Comparison of ENCODE assay signal across 14 cellular contexts in the genomic region with DNA sequence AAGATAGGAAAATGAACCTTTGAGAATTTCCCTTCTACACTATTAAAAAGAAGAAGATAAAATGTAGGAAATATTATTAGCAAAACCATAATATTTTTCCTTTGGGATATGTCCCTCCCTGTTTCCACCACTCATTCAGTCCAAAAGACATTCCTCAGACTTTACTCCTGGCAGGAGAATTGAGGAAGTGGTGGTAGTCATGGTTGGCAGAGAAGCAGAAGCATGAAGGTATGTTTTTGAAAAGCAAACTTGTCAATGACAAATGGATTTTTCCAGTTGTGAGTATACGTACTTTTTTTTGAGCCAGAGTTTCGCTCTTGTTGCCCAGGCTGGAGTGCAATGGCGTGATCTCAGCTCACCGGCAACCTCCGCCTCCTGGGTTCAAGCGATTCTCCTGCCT. TPM values are rescaled to one million over a fixed set of nuclear protein-coding genes. Genes with fewer than 3 reads are reported as not detected.
DNase-seq lines count a peak whose midpoint lies in the region; TF ChIP-seq lines count a peak whose summit lies in the region.
"Had no signal": no experiment of that assay in that cellular context is flagged by ENCODE, and none has a peak within 500 bp of the region (broad histone marks: within the 10 kb centered on the region; RNA-seq: fewer than 3 reads in every experiment).

No MANE protein-coding gene starts in this region.

- peak overlapping the region; percentile 79 for H3K27ac ChIP-seq in neutrophil

- no peaks in the 10 kb centered on the region for H3K27me3 Mint-ChIP-seq in chondrocyte (ENCODE audit: low read depth)
- H3K27me3 Mint-ChIP-seq in type B pancreatic cell, result no peaks in the 10 kb centered on the region
- H3K27me3 Mint-ChIP-seq in activated naive CD8-positive, alpha-beta T cell treated with anti-CD3 and anti-CD28 coated beads for 36 hours, result no peaks in the 10 kb centered on the region
- H3K27me3 Mint-ChIP-seq: activated CD8-positive, alpha-beta memory T cell treated with anti-CD3 and anti-CD28 coated beads, Interleukin-2, amount 10 ng/mL, durations not matched to agents 7 days and 5 days; activated naive CD4-positive, alpha-beta T cell treated with anti-CD3 and anti-CD28 coated beads, Interleukin-2, amount 50 U/mL, for 24 hours had no signal

- H3K9me3 ChIP-seq in neutrophil, result no peaks in the 10 kb centered on the region

- no peaks in the 10 kb centered on the region for H3K36me3 Mint-ChIP-seq in chondrocyte (ENCODE audit: low read depth)
- H3K36me3 Mint-ChIP-seq in type B pancreatic cell, result peaks cover 7% of the 10 kb centered on the region
- H3K36me3 Mint-ChIP-seq in activated naive CD8-positive, alpha-beta T cell treated with anti-CD3 and anti-CD28 coated beads for 36 hours, result peaks cover 6% of the 10 kb centered on the region
- H3K36me3 Mint-ChIP-seq: activated naive CD4-positive, alpha-beta T cell treated with anti-CD3 and anti-CD28 coated beads, Interleukin-2, amount 50 U/mL, for 24 hours had no signal

- DNase-seq in AG20443 (ENCODE audit: low spot score) (peak; percentile 33), MV-4-11 (lab: John Stamatoyannopoulos, UW) (peak; percentile 28), chondrocyte (ENCODE audit: low spot score) (no peak), type B pancreatic cell (ENCODE audit: extremely low spot score, unreplicated experiment) (no peak), putamen (ENCODE audit: low spot score) (no peak), NCI-H446 treated with DMSO at 0.1 percent for 48 hours (lab: John Stamatoyannopoulos, UW) (no peak)
- no peak for DNase-seq in activated naive CD8-positive, alpha-beta T cell treated with anti-CD3 and anti-CD28 coated beads for 36 hours
- DNase-seq: activated CD8-positive, alpha-beta memory T cell treated with anti-CD3 and anti-CD28 coated beads, Interleukin-2, amount 10 ng/mL, durations not matched to agents 7 days and 5 days; cortex of kidney; mesendoderm; NCI-H187 treated with DMSO at 0.1 percent for 48 hours; NCI-H748 treated with DMSO at 0.1 percent for 48 hours had no signal

- H3K27ac Mint-ChIP-seq in chondrocyte (ENCODE audit: unreplicated experiment), result peak overlapping the region; percentile 59
- no peak overlapping the region for H3K27ac Mint-ChIP-seq in type B pancreatic cell
- H3K27ac Mint-ChIP-seq in activated naive CD8-positive, alpha-beta T cell treated with anti-CD3 and anti-CD28 coated beads for 36 hours, result no peak overlapping the region
- H3K27ac Mint-ChIP-seq: activated CD8-positive, alpha-beta memory T cell treated with anti-CD3 and anti-CD28 coated beads, Interleukin-2, amount 10 ng/mL, durations not matched to agents 7 days and 5 days had no signal

- H3K4me3 ChIP-seq in neutrophil (ENCODE audit: low read depth in 1 of 2, low read length in 1 of 2), result no peak overlapping the region

- no peaks in the 10 kb centered on the region for H3K27me3 ChIP-seq in neutrophil

- peaks cover 31% of the 10 kb centered on the region in 2 experiments for H3K4me1 ChIP-seq in neutrophil (ENCODE audit: control insufficient read depth in 1 of 2, insufficient read depth in 1 of 2, low read depth in 1 of 2, low read length in 1 of 2)

- H3K9me3 Mint-ChIP-seq in chondrocyte (ENCODE audit: low read depth) (no peaks in the 10 kb centered on the region), type B pancreatic cell (peaks cover 4% of the 10 kb centered on the region)
- H3K9me3 Mint-ChIP-seq in activated naive CD8-positive, alpha-beta T cell treated with anti-CD3 and anti-CD28 coated beads for 36 hours, result no peaks in the 10 kb centered on the region
- H3K9me3 Mint-ChIP-seq: activated naive CD4-positive, alpha-beta T cell treated with anti-CD3 and anti-CD28 coated beads, Interleukin-2, amount 50 U/mL, for 24 hours had no signal

- no peak for TF ChIP-seq CTCF in chondrocyte (IDR thresholded peaks at IDR 0.05)
- no peak for TF ChIP-seq CTCF in neutrophil (IDR thresholded peaks at IDR 0.05)
- no peak for TF ChIP-seq CTCF in type B pancreatic cell (conservative IDR thresholded peaks at IDR 0.05)

- H3K4me3 Mint-ChIP-seq in chondrocyte (ENCODE audit: unreplicated experiment) (no peak overlapping the region), type B pancreatic cell (no peak overlapping the region)
- H3K4me3 Mint-ChIP-seq in activated naive CD8-positive, alpha-beta T cell treated with anti-CD3 and anti-CD28 coated beads for 36 hours, result no peak overlapping the region
- H3K4me3 Mint-ChIP-seq: activated CD8-positive, alpha-beta memory T cell treated with anti-CD3 and anti-CD28 coated beads, Interleukin-2, amount 10 ng/mL, durations not matched to agents 7 days and 5 days; activated naive CD4-positive, alpha-beta T cell treated with anti-CD3 and anti-CD28 coated beads, Interleukin-2, amount 50 U/mL, for 24 hours had no signal

- H3K4me1 Mint-ChIP-seq in chondrocyte (ENCODE audit: low read depth) (peaks cover 26% of the 10 kb centered on the region), type B pancreatic cell (ENCODE audit: unreplicated experiment) (peaks cover 20% of the 10 kb centered on the region)
- peaks cover 36% of the 10 kb centered on the region for H3K4me1 Mint-ChIP-seq in activated naive CD8-positive, alpha-beta T cell treated with anti-CD3 and anti-CD28 coated beads for 36 hours

- no peaks in the 10 kb centered on the region for H3K36me3 ChIP-seq in neutrophil

RNA-seq across cellular contexts. Expression of a gene that starts 13.7 kb away (rescaled TPM):
- total RNA-seq in chondrocyte (36.1 to 48.8 TPM (median 39.4 TPM) in 3 replicates), type B pancreatic cell (ENCODE audit: low replicate concordance) (62.5 and 89.5 TPM in 2 replicates)
- total RNA-seq in activated naive CD8-positive, alpha-beta T cell treated with anti-CD3 and anti-CD28 coated beads for 36 hours, result 100 to 1,000 TPM; 109 to 112 TPM

Comparison
In these comparisons a context has a peak if more than half of its experiments do, and no peak if none do; other contexts are left out.
1. DNase-seq: peak in AG20443 (single experiment) and MV-4-11 (single experiment); none in chondrocyte (single experiment), type B pancreatic cell (single experiment), activated naive CD8-positive, alpha-beta T cell treated with anti-CD3 and anti-CD28 coated beads for 36 hours (single experiment), putamen (single experiment) and NCI-H446 treated with DMSO at 0.1 percent for 48 hours (single experiment).